ENCODE assay signal across 24 cellular contexts in the genomic region with DNA sequence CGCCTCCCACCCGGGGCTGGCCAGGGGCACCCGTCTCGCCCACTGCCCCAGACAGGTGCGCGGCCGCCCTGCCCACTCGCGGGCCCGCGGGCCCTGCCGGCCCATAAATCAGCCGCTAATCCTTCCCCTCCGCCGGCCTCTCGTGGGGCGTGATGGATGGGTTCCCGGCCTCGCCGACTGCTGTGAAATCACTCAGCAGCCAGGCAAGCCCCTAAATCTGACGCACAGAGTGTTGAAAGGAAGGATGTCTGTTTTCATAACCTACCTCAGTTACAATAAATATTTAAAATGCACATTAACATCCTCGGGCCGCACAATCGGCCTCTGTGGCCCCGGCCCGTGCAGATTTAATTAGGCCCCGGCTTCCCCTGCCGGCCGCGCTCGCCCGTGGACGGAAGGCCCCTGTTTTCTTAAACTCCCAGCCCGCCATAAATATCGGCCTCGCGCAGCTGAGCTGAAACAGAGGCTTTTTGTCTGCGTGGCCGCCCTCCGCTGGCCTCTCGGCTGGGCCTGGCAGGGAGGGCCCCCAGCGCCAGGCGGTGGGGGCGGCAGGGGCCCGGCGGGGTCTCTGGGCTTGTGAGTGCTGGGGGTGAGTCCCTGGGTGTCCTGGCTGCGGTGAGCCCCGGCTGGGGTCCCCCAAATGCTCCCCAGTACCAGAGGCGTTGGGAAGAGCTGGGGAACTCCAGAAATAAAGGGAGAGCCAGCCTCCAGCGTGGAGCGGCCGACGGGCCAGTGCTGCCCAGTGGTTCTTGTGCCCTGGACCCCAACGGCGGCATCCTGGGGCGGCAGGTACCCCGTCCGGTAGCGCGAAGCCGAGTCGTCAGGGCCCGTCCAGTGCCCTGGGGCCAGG.
A peak's percentile ranks its signal among the peaks of the same experiment; 100 is the strongest.
DNase-seq lines count a peak whose midpoint lies in the region; ATAC-seq, FAIRE-seq and TF ChIP-seq lines count a peak whose summit lies in the region.
"Had no signal": no experiment of that assay in that cellular context is flagged by ENCODE, and none has a peak within 500 bp of the region (broad histone marks: within the 10 kb centered on the region; RNA-seq: fewer than 3 reads in every experiment).

No MANE protein-coding gene starts in this region.

- H3K4me3 ChIP-seq in OCI-LY7 (ENCODE audit: low read depth, low read length, poor library complexity, severe bottlenecking): no peak overlapping the region
- H3K4me3 ChIP-seq: hepatocyte, mucosa of descending colon, upper lobe of left lung had no signal

- FAIRE-seq in frontal cortex (lab: Jason Lieb, UNC): no peak
- FAIRE-seq: colon, endometrium had no signal

- intact Hi-C loops in OCI-LY7 (cut with micrococcal nuclease; ENCODE audit: unreplicated experiment): no loop called here

- no peaks in the 10 kb centered on the region for H3K36me3 ChIP-seq in OCI-LY7 (ENCODE audit: insufficient read depth, low read length)
- H3K36me3 ChIP-seq: upper lobe of left lung had no signal

- H3K4me3 Mint-ChIP-seq in nephron progenitor cell: peak overlapping the region; percentile 64
- H3K4me3 Mint-ChIP-seq: activated B cell treated with CpG ODN at 0.5 μM for 24 hours; activated CD8-positive, alpha-beta T cell treated with anti-CD3 and anti-CD28 coated beads, Interleukin-2, amount 10 ng/mL, durations not matched to agents 7 days and 5 days; activated T-cell treated with anti-CD3 and anti-CD28 coated beads, Interleukin-2, amount 50 U/mL, for 4 hours; T-helper 2 cell treated with Interferon-gamma antibody and Interleukin-4, amounts not matched to agents 5 μg/mL and 100 μg/mL, for 36 hours had no signal

- DNase-seq in frontal cortex (ENCODE audit: low spot score in 2 of 2) (peak; percentile 49 to 76), nephron progenitor cell (peak; percentile 68), superior temporal gyrus (ENCODE audit: extremely low spot score) (peak; percentile 56), NCI-H2171 treated with DMSO at 0.1 percent for 48 hours (lab: John Stamatoyannopoulos, UW) (no peak), NCI-H1105 (lab: John Stamatoyannopoulos, UW) (no peak), OCI-LY7 (ENCODE audit: low spot score) (no peak)
- DNase-seq: activated B cell treated with CpG ODN at 0.5 μM for 24 hours; activated CD8-positive, alpha-beta T cell treated with anti-CD3 and anti-CD28 coated beads, Interleukin-2, amount 10 ng/mL, durations not matched to agents 7 days and 5 days; activated naive CD4-positive, alpha-beta T cell treated with anti-CD3 and anti-CD28 coated beads, Interleukin-2, amount 50 U/mL, for 16 hours; activated T-cell treated with anti-CD3 and anti-CD28 coated beads, Interleukin-2, amount 50 U/mL, for 4 hours; NCI-H69; occipital lobe; OCI-M1; SHP77 treated with DMSO at 0.1 percent for 48 hours; stimulated activated CD4-positive, alpha-beta T cell treated with anti-CD3 and anti-CD28 coated beads, Interleukin-1b, Interleukin-23, amount 100 ng/mL, for 48 hours; stimulated activated naive CD4-positive, alpha-beta T cell treated with Interleukin-2 at 50 U/mL for 16 hours had no signal

- H3K27ac ChIP-seq in OCI-LY7 (ENCODE audit: low read depth, low read length, poor library complexity, severe bottlenecking): no peak overlapping the region
- H3K27ac ChIP-seq: hepatocyte, upper lobe of left lung had no signal

- ATAC-seq in SK-N-SH treated with all-trans-retinoic acid at 6 μM for 48 hours (peak; percentile 6; the same call in 2 of the 3 replicates), HG03520 (IDR thresholded peaks at IDR 0.05; ENCODE audit: unreplicated experiment) (no peak)
- ATAC-seq: activated CD8-positive, alpha-beta T cell treated with anti-CD3 and anti-CD28 coated beads, Interleukin-2, amount 10 ng/mL, durations not matched to agents 7 days and 5 days; activated T-cell treated with anti-CD3 and anti-CD28 coated beads, Interleukin-2, amount 50 U/mL, for 4 hours; mucosa of descending colon had no signal

- POLR2A ChIA-PET in OCI-LY7 (lab: Charles Lee): interaction anchor here (0.6 kb wide), 1 partner anchor 532 kb away, joined by 6 read pairs; no protein-coding TSS in a partner anchor

- no TSS peak for BruUV-seq in OCI-LY7 (replicated peaks; lab: Mats Ljungman, UMichigan)

- CTCF ChIA-PET in OCI-LY7 (lab: Charles Lee; ENCODE audit: unreplicated experiment): no interaction called here

- TF ChIP-seq CTCF in nephron progenitor cell (IDR thresholded peaks at IDR 0.05): no peak
- TF ChIP-seq CTCF in OCI-LY7 (conservative IDR thresholded peaks at IDR 0.05; ENCODE audit: low read length): no peak

- no peaks in the 10 kb centered on the region for H3K9me2 ChIP-seq in OCI-LY7 (ENCODE audit: insufficient read depth, low read length)

- no peaks in the 10 kb centered on the region for H3K4me1 ChIP-seq in OCI-LY7 (ENCODE audit: insufficient read depth, low read length, poor library complexity, severe bottlenecking)
- H3K4me1 ChIP-seq: upper lobe of left lung had no signal

- H3K9me3 Mint-ChIP-seq in nephron progenitor cell: peaks cover 8% of the 10 kb centered on the region
- H3K9me3 Mint-ChIP-seq: activated B cell treated with CpG ODN at 0.5 μM for 24 hours; activated T-cell treated with anti-CD3 and anti-CD28 coated beads, Interleukin-2, amount 50 U/mL, for 4 hours; T-helper 2 cell treated with Interferon-gamma antibody and Interleukin-4, amounts not matched to agents 5 μg/mL and 100 μg/mL, for 36 hours had no signal

- peaks cover 3% of the 10 kb centered on the region for H3K27me3 Mint-ChIP-seq in nephron progenitor cell (ENCODE audit: low read depth, poor library complexity)

- no peaks in the 10 kb centered on the region for H3K9me3 ChIP-seq in OCI-LY7 (ENCODE audit: low read length)
- H3K9me3 ChIP-seq: mucosa of descending colon, upper lobe of left lung had no signal

- no peaks in the 10 kb centered on the region for H3K36me3 Mint-ChIP-seq in nephron progenitor cell (ENCODE audit: low read depth)

- H4K20me1 ChIP-seq in OCI-LY7 (ENCODE audit: insufficient read depth, low read length): no peaks in the 10 kb centered on the region

- H3K4me2 ChIP-seq in OCI-LY7 (ENCODE audit: low read length): no peak overlapping the region
- H3K4me2 ChIP-seq: hepatocyte had no signal

- no peaks in the 10 kb centered on the region for H3K79me2 ChIP-seq in OCI-LY7 (ENCODE audit: insufficient read depth, low read depth, low read length)
- H3K79me2 ChIP-seq: hepatocyte had no signal

- no peak overlapping the region for H2AFZ ChIP-seq in OCI-LY7 (ENCODE audit: low read length)
- H2AFZ ChIP-seq: hepatocyte had no signal

- H3K27ac Mint-ChIP-seq in nephron progenitor cell: peak overlapping the region; percentile 96
- H3K27ac Mint-ChIP-seq: activated B cell treated with CpG ODN at 0.5 μM for 24 hours; activated CD8-positive, alpha-beta T cell treated with anti-CD3 and anti-CD28 coated beads, Interleukin-2, amount 10 ng/mL, durations not matched to agents 7 days and 5 days; T-helper 2 cell treated with Interferon-gamma antibody and Interleukin-4, amounts not matched to agents 5 μg/mL and 100 μg/mL, for 36 hours had no signal

- peaks cover 48% of the 10 kb centered on the region for H3K4me1 Mint-ChIP-seq in nephron progenitor cell
- H3K4me1 Mint-ChIP-seq: activated B cell treated with CpG ODN at 0.5 μM for 24 hours had no signal

TF ChIP-seq in SK-N-SH treated with all-trans-retinoic acid at 6 μM for 48 hours, 23 proteins besides CTCF, POLR2A, EP300 and RAD21:
- TF ChIP-seq, protein P1, sequence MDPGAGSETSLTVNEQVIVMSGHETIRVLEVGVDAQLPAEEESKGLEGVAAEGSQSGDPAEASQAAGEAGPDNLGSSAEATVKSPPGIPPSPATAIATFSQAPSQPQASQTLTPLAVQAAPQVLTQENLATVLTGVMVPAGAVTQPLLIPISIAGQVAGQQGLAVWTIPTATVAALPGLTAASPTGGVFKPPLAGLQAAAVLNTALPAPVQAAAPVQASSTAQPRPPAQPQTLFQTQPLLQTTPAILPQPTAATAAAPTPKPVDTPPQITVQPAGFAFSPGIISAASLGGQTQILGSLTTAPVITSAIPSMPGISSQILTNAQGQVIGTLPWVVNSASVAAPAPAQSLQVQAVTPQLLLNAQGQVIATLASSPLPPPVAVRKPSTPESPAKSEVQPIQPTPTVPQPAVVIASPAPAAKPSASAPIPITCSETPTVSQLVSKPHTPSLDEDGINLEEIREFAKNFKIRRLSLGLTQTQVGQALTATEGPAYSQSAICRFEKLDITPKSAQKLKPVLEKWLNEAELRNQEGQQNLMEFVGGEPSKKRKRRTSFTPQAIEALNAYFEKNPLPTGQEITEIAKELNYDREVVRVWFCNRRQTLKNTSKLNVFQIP (CRISPR knock-in tag; IDR thresholded peaks at IDR 0.05; ENCODE audit: borderline replicate concordance, low read depth): no peak
- TF ChIP-seq, protein P2, sequence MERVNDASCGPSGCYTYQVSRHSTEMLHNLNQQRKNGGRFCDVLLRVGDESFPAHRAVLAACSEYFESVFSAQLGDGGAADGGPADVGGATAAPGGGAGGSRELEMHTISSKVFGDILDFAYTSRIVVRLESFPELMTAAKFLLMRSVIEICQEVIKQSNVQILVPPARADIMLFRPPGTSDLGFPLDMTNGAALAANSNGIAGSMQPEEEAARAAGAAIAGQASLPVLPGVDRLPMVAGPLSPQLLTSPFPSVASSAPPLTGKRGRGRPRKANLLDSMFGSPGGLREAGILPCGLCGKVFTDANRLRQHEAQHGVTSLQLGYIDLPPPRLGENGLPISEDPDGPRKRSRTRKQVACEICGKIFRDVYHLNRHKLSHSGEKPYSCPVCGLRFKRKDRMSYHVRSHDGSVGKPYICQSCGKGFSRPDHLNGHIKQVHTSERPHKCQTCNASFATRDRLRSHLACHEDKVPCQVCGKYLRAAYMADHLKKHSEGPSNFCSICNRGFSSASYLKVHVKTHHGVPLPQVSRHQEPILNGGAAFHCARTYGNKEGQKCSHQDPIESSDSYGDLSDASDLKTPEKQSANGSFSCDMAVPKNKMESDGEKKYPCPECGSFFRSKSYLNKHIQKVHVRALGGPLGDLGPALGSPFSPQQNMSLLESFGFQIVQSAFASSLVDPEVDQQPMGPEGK (CRISPR knock-in tag; IDR thresholded peaks at IDR 0.05; ENCODE audit: borderline replicate concordance): no peak
- no peak for TF ChIP-seq TOX (CRISPR knock-in tag; IDR thresholded peaks at IDR 0.05; ENCODE audit: borderline replicate concordance)
- no peak for TF ChIP-seq PPARA (CRISPR knock-in tag; IDR thresholded peaks at IDR 0.05; ENCODE audit: borderline replicate concordance)

Comparison
In these comparisons a context has a peak if more than half of its experiments do, and no peak if none do; other contexts are left out.
1. DNase-seq: peak in frontal cortex (2 of 2), nephron progenitor cell (single experiment) and superior temporal gyrus (single experiment); none in NCI-H2171 treated with DMSO at 0.1 percent for 48 hours (single experiment), NCI-H1105 (single experiment) and OCI-LY7 (single experiment).